40 cellular contexts compared by ENCODE assay signal in genomic region chr1:67623906-67624305, GRCh38.
"Had no signal": no experiment of that assay in that cellular context is flagged by ENCODE, and none has a peak within 500 bp of the region (broad histone marks: within the 10 kb centered on the region; RNA-seq: fewer than 3 reads in every experiment).

No MANE protein-coding gene starts in this region.

- H3K4me3 Mint-ChIP-seq: activated naive CD4-positive, alpha-beta T cell treated with anti-CD3 and anti-CD28 coated beads for 36 hours; activated naive CD4-positive, alpha-beta T cell treated with anti-CD3 and anti-CD28 coated beads, Interleukin-2, amount 10 ng/mL, durations not matched to agents 7 days and 5 days; activated naive CD4-positive, alpha-beta T cell treated with anti-CD3 and anti-CD28 coated beads, Interleukin-2, amount 50 U/mL, for 24 hours; activated naive CD8-positive, alpha-beta T cell; activated naive CD8-positive, alpha-beta T cell treated with anti-CD3 and anti-CD28 coated beads for 36 hours; activated naive CD8-positive, alpha-beta T cell treated with anti-CD3 and anti-CD28 coated beads, Interleukin-2, amount 10 ng/mL, durations not matched to agents 7 days and 5 days; activated naive CD8-positive, alpha-beta T cell treated with anti-CD3 and anti-CD28 coated beads, Interleukin-2, amount 50 U/mL, for 24 hours; activated T-cell treated with anti-CD3 and anti-CD28 coated beads, Interleukin-2, amount 50 U/mL, for 24 hours; activated T-cell treated with anti-CD3 and anti-CD28 coated beads, Interleukin-2, amount 50 U/mL, for 4 hours; activated T-cell treated with anti-CD3 and anti-CD28 coated beads, Interleukin-2, amount 50 U/mL, for 72 hours; activated T-helper 1 cell treated with anti-CD3 and anti-CD28 coated beads, Interleukin-12 subunit alpha, Interleukin-12 subunit beta, Interleukin-2, Interleukin-4 antibody, amounts not matched to agents 30 ng/mL and 10 ng/mL and 1 ng/mL, durations not matched to agents 14 hours and 24 hours and 36 hours; activated T-helper 17 cell treated with anti-CD3 and anti-CD28 coated beads, Interleukin-2, amount 50 U/mL, for 72 hours; brain; central memory CD8-positive, alpha-beta T cell had no signal

- FAIRE-seq: astrocyte, bronchial epithelial cell had no signal

- H3K36me3 Mint-ChIP-seq: activated naive CD4-positive, alpha-beta T cell treated with anti-CD3 and anti-CD28 coated beads, Interleukin-2, amount 10 ng/mL, durations not matched to agents 7 days and 5 days; activated naive CD4-positive, alpha-beta T cell treated with anti-CD3 and anti-CD28 coated beads, Interleukin-2, amount 50 U/mL, for 24 hours; activated naive CD4-positive, alpha-beta T cell treated with anti-CD3 and anti-CD28 coated beads, Interleukin-2, amount 50 U/mL, for 72 hours; activated naive CD8-positive, alpha-beta T cell; activated naive CD8-positive, alpha-beta T cell treated with anti-CD3 and anti-CD28 coated beads for 36 hours; activated naive CD8-positive, alpha-beta T cell treated with anti-CD3 and anti-CD28 coated beads, Interleukin-2, amount 10 ng/mL, durations not matched to agents 7 days and 5 days; brain had no signal

- H3K27ac ChIP-seq: adrenal gland, ascending aorta, body of pancreas, brain microvascular endothelial cell, breast epithelium, cardiac muscle cell had no signal

- H3K36me3 ChIP-seq: adrenal gland, ascending aorta, brain microvascular endothelial cell, breast epithelium, cardiac muscle cell had no signal

- H3K9me3 Mint-ChIP-seq: activated naive CD4-positive, alpha-beta T cell treated with anti-CD3 and anti-CD28 coated beads for 36 hours; activated naive CD4-positive, alpha-beta T cell treated with anti-CD3 and anti-CD28 coated beads, Interleukin-2, amount 10 ng/mL, durations not matched to agents 7 days and 5 days; activated naive CD4-positive, alpha-beta T cell treated with anti-CD3 and anti-CD28 coated beads, Interleukin-2, amount 50 U/mL, for 24 hours; activated naive CD8-positive, alpha-beta T cell treated with anti-CD3 and anti-CD28 coated beads, Interleukin-2, amount 10 ng/mL, durations not matched to agents 7 days and 5 days; activated naive CD8-positive, alpha-beta T cell treated with anti-CD3 and anti-CD28 coated beads, Interleukin-2, amount 50 U/mL, for 24 hours; activated T-cell treated with anti-CD3 and anti-CD28 coated beads, Interleukin-2, amount 50 U/mL, for 4 hours; activated T-cell treated with anti-CD3 and anti-CD28 coated beads, Interleukin-2, amount 50 U/mL, for 72 hours; activated T-helper 1 cell treated with anti-CD3 and anti-CD28 coated beads, Interleukin-12 subunit alpha, Interleukin-12 subunit beta, Interleukin-2, Interleukin-4 antibody, amounts not matched to agents 30 ng/mL and 10 ng/mL and 1 ng/mL, durations not matched to agents 14 hours and 24 hours and 36 hours; activated T-helper 2 cell treated with anti-CD3 and anti-CD28 coated beads, Interferon-gamma antibody, Interleukin-2, Interleukin-4, amounts not matched to agents 10 μg/mL and 5 μg/mL and 100 μg/mL, durations not matched to agents 14 hours and 24 hours and 36 hours had no signal

- H3K4me1 Mint-ChIP-seq: activated naive CD4-positive, alpha-beta T cell treated with anti-CD3 and anti-CD28 coated beads, Interleukin-2, amount 10 ng/mL, durations not matched to agents 7 days and 5 days; activated naive CD4-positive, alpha-beta T cell treated with anti-CD3 and anti-CD28 coated beads, Interleukin-2, amount 50 U/mL, for 24 hours; activated naive CD8-positive, alpha-beta T cell treated with anti-CD3 and anti-CD28 coated beads for 36 hours; activated naive CD8-positive, alpha-beta T cell treated with anti-CD3 and anti-CD28 coated beads, Interleukin-2, amount 10 ng/mL, durations not matched to agents 7 days and 5 days; central memory CD8-positive, alpha-beta T cell had no signal

- H3K9me3 ChIP-seq: adrenal gland, ascending aorta, body of pancreas, breast epithelium had no signal

- ATAC-seq: activated naive CD4-positive, alpha-beta T cell treated with anti-CD3 and anti-CD28 coated beads, Interleukin-2, amount 50 U/mL, for 72 hours; activated naive CD8-positive, alpha-beta T cell treated with anti-CD3 and anti-CD28 coated beads, Interleukin-2, amount 50 U/mL, for 24 hours; activated T-cell treated with anti-CD3 and anti-CD28 coated beads, Interleukin-2, amount 50 U/mL, for 4 hours; activated T-cell treated with anti-CD3 and anti-CD28 coated beads, Interleukin-2, amount 50 U/mL, for 72 hours; activated T-helper 17 cell treated with anti-CD3 and anti-CD28 coated beads, Interleukin-2, amount 50 U/mL, for 72 hours; body of pancreas had no signal

- H3K27ac Mint-ChIP-seq: activated naive CD4-positive, alpha-beta T cell treated with anti-CD3 and anti-CD28 coated beads for 36 hours; activated naive CD4-positive, alpha-beta T cell treated with anti-CD3 and anti-CD28 coated beads, Interleukin-2, amount 10 ng/mL, durations not matched to agents 7 days and 5 days; activated naive CD4-positive, alpha-beta T cell treated with anti-CD3 and anti-CD28 coated beads, Interleukin-2, amount 50 U/mL, for 24 hours; activated naive CD4-positive, alpha-beta T cell treated with anti-CD3 and anti-CD28 coated beads, Interleukin-2, amount 50 U/mL, for 72 hours; activated naive CD8-positive, alpha-beta T cell; activated naive CD8-positive, alpha-beta T cell treated with anti-CD3 and anti-CD28 coated beads for 36 hours; activated naive CD8-positive, alpha-beta T cell treated with anti-CD3 and anti-CD28 coated beads, Interleukin-2, amount 10 ng/mL, durations not matched to agents 7 days and 5 days; activated naive CD8-positive, alpha-beta T cell treated with anti-CD3 and anti-CD28 coated beads, Interleukin-2, amount 50 U/mL, for 24 hours; activated T-cell treated with anti-CD3 and anti-CD28 coated beads, Interleukin-2, amount 50 U/mL, for 24 hours; activated T-cell treated with anti-CD3 and anti-CD28 coated beads, Interleukin-2, amount 50 U/mL, for 72 hours; activated T-helper 1 cell treated with anti-CD3 and anti-CD28 coated beads, Interleukin-12 subunit alpha, Interleukin-12 subunit beta, Interleukin-2, Interleukin-4 antibody, amounts not matched to agents 30 ng/mL and 10 ng/mL and 1 ng/mL, durations not matched to agents 14 hours and 24 hours and 36 hours; activated T-helper 17 cell treated with anti-CD3 and anti-CD28 coated beads, Interleukin-2, amount 50 U/mL, for 72 hours; activated T-helper 2 cell treated with anti-CD3 and anti-CD28 coated beads, Interferon-gamma antibody, Interleukin-2, Interleukin-4, amounts not matched to agents 10 μg/mL and 5 μg/mL and 100 μg/mL, durations not matched to agents 14 hours and 24 hours and 36 hours; brain had no signal

- DNase-seq: activated effector memory CD4-positive, alpha-beta T cell treated with anti-CD3 and anti-CD28 coated beads, Interleukin-2, amount 50 U/mL, for 16 hours; activated effector memory CD4-positive, alpha-beta T cell treated with Interleukin-2 at 50 U/mL for 16 hours; activated gamma-delta T cell; activated gamma-delta T cell treated with Interleukin-2 at 50 U/mL for 16 hours; activated naive CD4-positive, alpha-beta T cell; activated naive CD4-positive, alpha-beta T cell treated with anti-CD3 and anti-CD28 coated beads for 36 hours; activated naive CD4-positive, alpha-beta T cell treated with anti-CD3 and anti-CD28 coated beads, Interleukin-2, amount 10 ng/mL, durations not matched to agents 7 days and 5 days; activated naive CD4-positive, alpha-beta T cell treated with anti-CD3 and anti-CD28 coated beads, Interleukin-2, amount 50 U/mL, for 16 hours; activated naive CD4-positive, alpha-beta T cell treated with Interleukin-2 at 50 U/mL for 16 hours; activated naive CD8-positive, alpha-beta T cell treated with anti-CD3 and anti-CD28 coated beads for 36 hours; activated naive CD8-positive, alpha-beta T cell treated with anti-CD3 and anti-CD28 coated beads, Interleukin-2, amount 10 ng/mL, durations not matched to agents 7 days and 5 days; activated naive CD8-positive, alpha-beta T cell treated with anti-CD3 and anti-CD28 coated beads, Interleukin-2, amount 50 U/mL, for 24 hours; activated T-cell treated with anti-CD3 and anti-CD28 coated beads for 4 hours; activated T-cell treated with anti-CD3 and anti-CD28 coated beads, Interleukin-2, amount 50 U/mL, for 1 hour; activated T-cell treated with anti-CD3 and anti-CD28 coated beads, Interleukin-2, amount 50 U/mL, for 24 hours; activated T-cell treated with anti-CD3 and anti-CD28 coated beads, Interleukin-2, amount 50 U/mL, for 4 hours; activated T-cell treated with anti-CD3 and anti-CD28 coated beads, Interleukin-2, amount 50 U/mL, for 48 hours; activated T-cell treated with anti-CD3 and anti-CD28 coated beads, Interleukin-2, amount 50 U/mL, for 72 hours; adrenal gland; amniotic stem cell; amygdala; anterior cingulate cortex; aorta; body of pancreas; brain microvascular endothelial cell; caudate nucleus; central memory CD4-positive, alpha-beta T cell had no signal

- H3K27me3 Mint-ChIP-seq: activated naive CD4-positive, alpha-beta T cell treated with anti-CD3 and anti-CD28 coated beads, Interleukin-2, amount 50 U/mL, for 24 hours; activated naive CD8-positive, alpha-beta T cell treated with anti-CD3 and anti-CD28 coated beads for 36 hours had no signal

- H3K4me3 ChIP-seq: adrenal gland, ascending aorta, body of pancreas, breast epithelium, cardiac muscle cell had no signal

- H3K4me1 ChIP-seq: breast epithelium had no signal

- H3K27me3 ChIP-seq: adrenal gland, ascending aorta, body of pancreas, brain microvascular endothelial cell, breast epithelium, cardiac muscle cell had no signal
